In the genomic region with DNA sequence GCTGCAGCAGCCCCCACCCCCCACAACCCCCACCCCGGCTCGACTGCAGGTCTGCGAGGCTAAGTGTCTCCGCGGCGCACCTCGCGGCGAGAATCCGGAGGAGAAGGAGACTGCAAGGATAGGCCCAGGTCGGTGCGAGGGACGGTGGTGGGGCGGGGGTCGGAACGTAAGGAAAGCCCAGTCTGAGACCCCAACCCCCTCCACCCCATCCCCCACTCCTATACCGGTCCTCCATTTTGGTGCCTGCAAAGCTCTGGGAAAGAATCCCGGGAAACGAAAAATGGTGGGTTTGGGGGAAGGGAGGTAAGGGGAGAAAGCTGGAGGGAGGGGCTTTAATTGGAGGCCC, we compare ENCODE assay signal across 1 cellular context.
TF ChIP-seq lines count a peak whose summit lies in the region.

No MANE protein-coding gene starts in this region.

TF ChIP-seq in HepG2, 621 proteins besides CTCF, POLR2A, EP300 and RAD21:
- TF ChIP-seq, protein P1, sequence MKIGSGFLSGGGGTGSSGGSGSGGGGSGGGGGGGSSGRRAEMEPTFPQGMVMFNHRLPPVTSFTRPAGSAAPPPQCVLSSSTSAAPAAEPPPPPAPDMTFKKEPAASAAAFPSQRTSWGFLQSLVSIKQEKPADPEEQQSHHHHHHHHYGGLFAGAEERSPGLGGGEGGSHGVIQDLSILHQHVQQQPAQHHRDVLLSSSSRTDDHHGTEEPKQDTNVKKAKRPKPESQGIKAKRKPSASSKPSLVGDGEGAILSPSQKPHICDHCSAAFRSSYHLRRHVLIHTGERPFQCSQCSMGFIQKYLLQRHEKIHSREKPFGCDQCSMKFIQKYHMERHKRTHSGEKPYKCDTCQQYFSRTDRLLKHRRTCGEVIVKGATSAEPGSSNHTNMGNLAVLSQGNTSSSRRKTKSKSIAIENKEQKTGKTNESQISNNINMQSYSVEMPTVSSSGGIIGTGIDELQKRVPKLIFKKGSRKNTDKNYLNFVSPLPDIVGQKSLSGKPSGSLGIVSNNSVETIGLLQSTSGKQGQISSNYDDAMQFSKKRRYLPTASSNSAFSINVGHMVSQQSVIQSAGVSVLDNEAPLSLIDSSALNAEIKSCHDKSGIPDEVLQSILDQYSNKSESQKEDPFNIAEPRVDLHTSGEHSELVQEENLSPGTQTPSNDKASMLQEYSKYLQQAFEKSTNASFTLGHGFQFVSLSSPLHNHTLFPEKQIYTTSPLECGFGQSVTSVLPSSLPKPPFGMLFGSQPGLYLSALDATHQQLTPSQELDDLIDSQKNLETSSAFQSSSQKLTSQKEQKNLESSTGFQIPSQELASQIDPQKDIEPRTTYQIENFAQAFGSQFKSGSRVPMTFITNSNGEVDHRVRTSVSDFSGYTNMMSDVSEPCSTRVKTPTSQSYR (CRISPR knock-in tag; IDR thresholded peaks at IDR 0.05; ENCODE audit: borderline replicate concordance), result 0 out of 2 replicates have a peak, but pooled peaks have one; percentile 17
- TF ChIP-seq HOXA3 (CRISPR knock-in tag; IDR thresholded peaks at IDR 0.05) (no peak), MIER2 (CRISPR knock-in tag; IDR thresholded peaks at IDR 0.05) (no peak), YY1 (IDR thresholded peaks at IDR 0.05; ENCODE audit: insufficient read depth, insufficient replicate concordance, low read depth, low read length) (peak; percentile 53), ZNF430 (CRISPR knock-in tag; IDR thresholded peaks at IDR 0.05) (no peak), HMG20A (CRISPR knock-in tag; IDR thresholded peaks at IDR 0.05; ENCODE audit: borderline replicate concordance) (no peak), NAIF1 (CRISPR knock-in tag; IDR thresholded peaks at IDR 0.05; ENCODE audit: borderline replicate concordance) (no peak), ZNF468 (CRISPR knock-in tag; IDR thresholded peaks at IDR 0.05) (no peak), ZNF761 (CRISPR knock-in tag; conservative IDR thresholded peaks at IDR 0.05) (no peak), ZNF572 (CRISPR knock-in tag; IDR thresholded peaks at IDR 0.05) (no peak), ZNF670 (CRISPR knock-in tag; IDR thresholded peaks at IDR 0.05; ENCODE audit: borderline replicate concordance) (no peak), ZSCAN30 (CRISPR knock-in tag; IDR thresholded peaks at IDR 0.05) (no peak), MAFK (conservative IDR thresholded peaks at IDR 0.05 in 1 of 2, IDR thresholded peaks at IDR 0.05 in 1 of 2; ENCODE audit: low read length in 2 of 2) (no peak)
- TF ChIP-seq, protein P2, sequence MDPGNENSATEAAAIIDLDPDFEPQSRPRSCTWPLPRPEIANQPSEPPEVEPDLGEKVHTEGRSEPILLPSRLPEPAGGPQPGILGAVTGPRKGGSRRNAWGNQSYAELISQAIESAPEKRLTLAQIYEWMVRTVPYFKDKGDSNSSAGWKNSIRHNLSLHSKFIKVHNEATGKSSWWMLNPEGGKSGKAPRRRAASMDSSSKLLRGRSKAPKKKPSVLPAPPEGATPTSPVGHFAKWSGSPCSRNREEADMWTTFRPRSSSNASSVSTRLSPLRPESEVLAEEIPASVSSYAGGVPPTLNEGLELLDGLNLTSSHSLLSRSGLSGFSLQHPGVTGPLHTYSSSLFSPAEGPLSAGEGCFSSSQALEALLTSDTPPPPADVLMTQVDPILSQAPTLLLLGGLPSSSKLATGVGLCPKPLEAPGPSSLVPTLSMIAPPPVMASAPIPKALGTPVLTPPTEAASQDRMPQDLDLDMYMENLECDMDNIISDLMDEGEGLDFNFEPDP (CRISPR knock-in tag; conservative IDR thresholded peaks at IDR 0.05), result no peak
- TF ChIP-seq, protein P3, sequence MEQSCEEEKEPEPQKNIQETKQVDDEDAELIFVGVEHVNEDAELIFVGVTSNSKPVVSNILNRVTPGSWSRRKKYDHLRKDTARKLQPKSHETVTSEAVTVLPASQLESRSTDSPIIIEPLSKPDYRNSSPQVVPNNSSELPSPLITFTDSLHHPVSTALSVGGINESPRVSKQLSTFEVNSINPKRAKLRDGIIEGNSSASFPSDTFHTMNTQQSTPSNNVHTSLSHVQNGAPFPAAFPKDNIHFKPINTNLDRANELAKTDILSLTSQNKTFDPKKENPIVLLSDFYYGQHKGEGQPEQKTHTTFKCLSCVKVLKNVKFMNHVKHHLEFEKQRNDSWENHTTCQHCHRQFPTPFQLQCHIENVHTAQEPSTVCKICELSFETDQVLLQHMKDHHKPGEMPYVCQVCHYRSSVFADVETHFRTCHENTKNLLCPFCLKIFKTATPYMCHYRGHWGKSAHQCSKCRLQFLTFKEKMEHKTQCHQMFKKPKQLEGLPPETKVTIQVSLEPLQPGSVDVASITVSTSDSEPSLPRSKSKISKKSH (CRISPR knock-in tag; IDR thresholded peaks at IDR 0.05; ENCODE audit: borderline replicate concordance), result no peak
- TF ChIP-seq, protein P4, sequence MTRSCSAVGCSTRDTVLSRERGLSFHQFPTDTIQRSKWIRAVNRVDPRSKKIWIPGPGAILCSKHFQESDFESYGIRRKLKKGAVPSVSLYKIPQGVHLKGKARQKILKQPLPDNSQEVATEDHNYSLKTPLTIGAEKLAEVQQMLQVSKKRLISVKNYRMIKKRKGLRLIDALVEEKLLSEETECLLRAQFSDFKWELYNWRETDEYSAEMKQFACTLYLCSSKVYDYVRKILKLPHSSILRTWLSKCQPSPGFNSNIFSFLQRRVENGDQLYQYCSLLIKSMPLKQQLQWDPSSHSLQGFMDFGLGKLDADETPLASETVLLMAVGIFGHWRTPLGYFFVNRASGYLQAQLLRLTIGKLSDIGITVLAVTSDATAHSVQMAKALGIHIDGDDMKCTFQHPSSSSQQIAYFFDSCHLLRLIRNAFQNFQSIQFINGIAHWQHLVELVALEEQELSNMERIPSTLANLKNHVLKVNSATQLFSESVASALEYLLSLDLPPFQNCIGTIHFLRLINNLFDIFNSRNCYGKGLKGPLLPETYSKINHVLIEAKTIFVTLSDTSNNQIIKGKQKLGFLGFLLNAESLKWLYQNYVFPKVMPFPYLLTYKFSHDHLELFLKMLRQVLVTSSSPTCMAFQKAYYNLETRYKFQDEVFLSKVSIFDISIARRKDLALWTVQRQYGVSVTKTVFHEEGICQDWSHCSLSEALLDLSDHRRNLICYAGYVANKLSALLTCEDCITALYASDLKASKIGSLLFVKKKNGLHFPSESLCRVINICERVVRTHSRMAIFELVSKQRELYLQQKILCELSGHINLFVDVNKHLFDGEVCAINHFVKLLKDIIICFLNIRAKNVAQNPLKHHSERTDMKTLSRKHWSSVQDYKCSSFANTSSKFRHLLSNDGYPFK (CRISPR knock-in tag; IDR thresholded peaks at IDR 0.05; ENCODE audit: borderline replicate concordance), result no peak
TF ChIP-seq in HepG2: peak in this region for 2.
